ENCODE assay signal across 22 cellular contexts in the genomic region with DNA sequence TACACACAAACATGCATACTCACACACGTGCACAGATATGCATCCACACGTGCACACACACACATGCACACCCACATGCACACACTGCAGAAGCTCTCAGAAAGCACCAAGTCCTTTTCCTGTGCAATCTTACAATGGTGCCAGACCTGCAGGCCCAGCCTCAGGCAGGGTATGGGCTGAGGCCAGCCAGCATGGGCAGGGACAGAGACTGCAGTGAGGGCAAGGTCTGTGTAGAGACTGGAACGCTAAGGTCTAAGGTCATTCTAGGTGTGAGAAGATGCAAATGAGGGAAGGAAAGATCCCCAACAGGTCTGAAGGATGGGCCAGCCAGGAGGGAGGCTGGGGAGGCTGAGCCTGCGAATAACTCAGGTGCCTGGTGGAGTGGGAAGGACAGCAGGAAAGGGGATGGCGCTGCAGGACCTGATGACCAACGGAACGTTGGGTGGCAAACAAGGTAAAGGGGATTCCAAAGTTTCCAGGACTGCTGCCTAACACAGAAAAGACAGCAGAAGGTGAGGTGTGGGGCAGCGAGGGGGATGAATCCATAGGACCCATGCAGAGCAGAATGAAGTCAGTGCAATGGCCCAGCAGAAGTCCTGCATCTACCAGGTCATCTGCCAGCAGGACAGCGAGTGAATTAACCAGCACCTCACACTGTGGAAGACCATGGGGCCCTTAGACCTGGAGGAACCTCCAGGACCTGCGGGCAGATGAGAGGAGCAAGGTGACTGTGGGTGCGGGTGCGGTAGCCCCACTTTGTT.
DNase-seq lines count a peak whose midpoint lies in the region; ATAC-seq and TF ChIP-seq lines count a peak whose summit lies in the region.
"Had no signal": no experiment of that assay in that cellular context is flagged by ENCODE, and none has a peak within 500 bp of the region (broad histone marks: within the 10 kb centered on the region; RNA-seq: fewer than 3 reads in every experiment).

No MANE protein-coding gene starts in this region.

- no peaks in the 10 kb centered on the region for H3K27me3 ChIP-seq in DND-41 (ENCODE audit: insufficient read depth, low read length, poor library complexity)
- no peaks in the 10 kb centered on the region for H3K27me3 ChIP-seq in OCI-LY1 (ENCODE audit: insufficient read depth, low read length)
- no peaks in the 10 kb centered on the region for H3K27me3 ChIP-seq in iPS-20b (ENCODE audit: insufficient read depth, low read length)
- H3K27me3 ChIP-seq: adrenal gland had no signal

- 0 out of 2 replicates have a peak, but pooled peaks cover 4% of the 10 kb centered on the region for H3F3A ChIP-seq in OCI-LY1 (ENCODE audit: insufficient read depth, low read length)

- H3K9ac ChIP-seq in DND-41 (ENCODE audit: low read depth, low read length) = no peak overlapping the region
- peak overlapping the region; percentile 17; the same call in 1 of the 2 replicates for H3K9ac ChIP-seq in OCI-LY1 (ENCODE audit: low read length)
- H3K9ac ChIP-seq in iPS-20b (ENCODE audit: low read depth, low read length) = no peak overlapping the region

- ATAC-seq in DND-41 (ENCODE audit: insufficient read depth, low read depth) (no peak), HG02571 (IDR thresholded peaks at IDR 0.05; ENCODE audit: unreplicated experiment) (no peak), GM21390 (IDR thresholded peaks at IDR 0.05; ENCODE audit: unreplicated experiment) (no peak)
- ATAC-seq: GM12878; stimulated activated effector memory CD8-positive, alpha-beta T cell treated with anti-CD3 and anti-CD28 coated beads, Interleukin-12 subunit alpha, Interleukin-12 subunit beta, amount 100 ng/mL, for 72 hours had no signal

- H3K27ac Mint-ChIP-seq in nephron progenitor cell = peak overlapping the region; percentile 89
- H3K27ac Mint-ChIP-seq: activated CD4-positive, alpha-beta memory T cell treated with anti-CD3 and anti-CD28 coated beads, Interleukin-2, amount 10 ng/mL, durations not matched to agents 7 days and 5 days had no signal

- H3K9me3 ChIP-seq in DND-41 (ENCODE audit: insufficient read depth, low read length, severe bottlenecking) = no peaks in the 10 kb centered on the region
- H3K9me3 ChIP-seq in OCI-LY1 (ENCODE audit: low read length) = no peaks in the 10 kb centered on the region
- H3K9me3 ChIP-seq in iPS-20b (ENCODE audit: insufficient read depth, low read depth, low read length) = no peaks in the 10 kb centered on the region
- H3K9me3 ChIP-seq: adrenal gland, psoas muscle had no signal

- H3K4me3 ChIP-seq in DND-41 (ENCODE audit: low read depth in 1 of 2, low read length in 2 of 2) (no peak overlapping the region), OCI-LY1 (ENCODE audit: low read depth, low read length, poor library complexity, severe bottlenecking) (no peak overlapping the region), iPS-20b (ENCODE audit: low read length) (no peak overlapping the region; the same call in 1 of the 2 replicates)
- H3K4me3 ChIP-seq: adrenal gland, GM12878, psoas muscle had no signal

- H3K79me2 ChIP-seq in DND-41 (ENCODE audit: insufficient read depth, low read length) (peaks cover 79% of the 10 kb centered on the region), OCI-LY1 (ENCODE audit: insufficient read depth, low read length) (no peaks in the 10 kb centered on the region)

- TF ChIP-seq CTCF in DND-41 (IDR thresholded peaks at IDR 0.05; ENCODE audit: borderline replicate concordance, extremely low read depth, low read length, poor library complexity, severe bottlenecking) (no peak), OCI-LY1 (IDR thresholded peaks at IDR 0.05; ENCODE audit: low read length) (no peak), nephron progenitor cell (IDR thresholded peaks at IDR 0.05) (no peak)

- no peaks in the 10 kb centered on the region for H3K9me3 Mint-ChIP-seq in nephron progenitor cell
- H3K9me3 Mint-ChIP-seq: activated CD4-positive, alpha-beta memory T cell treated with anti-CD3 and anti-CD28 coated beads, Interleukin-2, amount 10 ng/mL, durations not matched to agents 7 days and 5 days; activated T-cell treated with anti-CD3 and anti-CD28 coated beads, Interleukin-2, amount 50 U/mL, for 24 hours; stimulated activated effector memory CD8-positive, alpha-beta T cell treated with anti-CD3 and anti-CD28 coated beads, Interleukin-12 subunit alpha, Interleukin-12 subunit beta, amount 100 ng/mL, for 72 hours had no signal

- peaks cover 35% of the 10 kb centered on the region for H3K36me3 Mint-ChIP-seq in nephron progenitor cell (ENCODE audit: low read depth)

- H3K27ac ChIP-seq in DND-41 (ENCODE audit: low read length) = peak overlapping the region; percentile 22
- peak overlapping the region; percentile 78 for H3K27ac ChIP-seq in OCI-LY1 (ENCODE audit: low read depth, low read length, poor library complexity, severe bottlenecking)
- peak overlapping the region; percentile 52 for H3K27ac ChIP-seq in iPS-20b (ENCODE audit: low read length)
- H3K27ac ChIP-seq: psoas muscle, WERI-Rb-1 had no signal

- H3K4me2 ChIP-seq in DND-41 (ENCODE audit: insufficient read depth, low read length) = no peak overlapping the region
- peak overlapping the region; percentile 37; the same call in 1 of the 2 replicates for H3K4me2 ChIP-seq in OCI-LY1 (ENCODE audit: low read length)

- H3K4me1 Mint-ChIP-seq in nephron progenitor cell = peaks cover 54% of the 10 kb centered on the region

- H3K9me2 ChIP-seq in OCI-LY1 (ENCODE audit: low read depth, low read length) = no peaks in the 10 kb centered on the region

- H3K36me3 ChIP-seq in DND-41 (ENCODE audit: insufficient read depth, low read length) = peaks cover 60% of the 10 kb centered on the region
- H3K36me3 ChIP-seq in OCI-LY1 (ENCODE audit: insufficient read depth, low read length) = peaks cover 10% of the 10 kb centered on the region; the same call in 1 of the 2 replicates
- H3K36me3 ChIP-seq in iPS-20b (ENCODE audit: insufficient read depth, low read depth, low read length) = peaks cover 22% of the 10 kb centered on the region

- H2AFZ ChIP-seq in DND-41 (ENCODE audit: low read depth, low read length) = no peak overlapping the region
- no peak overlapping the region for H2AFZ ChIP-seq in OCI-LY1 (ENCODE audit: low read length)

- no peaks in the 10 kb centered on the region for H3K4me1 ChIP-seq in DND-41 (ENCODE audit: insufficient read depth, low read length)
- H3K4me1 ChIP-seq in OCI-LY1 (ENCODE audit: insufficient read depth, low read length, severe bottlenecking) = peaks cover 62% of the 10 kb centered on the region
- peaks cover 9% of the 10 kb centered on the region; the same call in 1 of the 2 replicates for H3K4me1 ChIP-seq in iPS-20b (ENCODE audit: insufficient read depth, low read length)
- H3K4me1 ChIP-seq: adrenal gland had no signal

- no peaks in the 10 kb centered on the region for H3K27me3 Mint-ChIP-seq in nephron progenitor cell (ENCODE audit: low read depth, poor library complexity)
- H3K27me3 Mint-ChIP-seq: activated CD4-positive, alpha-beta memory T cell treated with anti-CD3 and anti-CD28 coated beads, Interleukin-2, amount 10 ng/mL, durations not matched to agents 7 days and 5 days; activated T-cell treated with anti-CD3 and anti-CD28 coated beads, Interleukin-2, amount 50 U/mL, for 24 hours had no signal

- no peak overlapping the region for H3K4me3 Mint-ChIP-seq in nephron progenitor cell
- H3K4me3 Mint-ChIP-seq: activated CD4-positive, alpha-beta memory T cell treated with anti-CD3 and anti-CD28 coated beads, Interleukin-2, amount 10 ng/mL, durations not matched to agents 7 days and 5 days; activated T-cell treated with anti-CD3 and anti-CD28 coated beads, Interleukin-2, amount 50 U/mL, for 24 hours; stimulated activated effector memory CD8-positive, alpha-beta T cell treated with anti-CD3 and anti-CD28 coated beads, Interleukin-12 subunit alpha, Interleukin-12 subunit beta, amount 100 ng/mL, for 72 hours had no signal

- DNase-seq in DND-41 (no peak), nephron progenitor cell (no peak), NCI-H2081 treated with DMSO at 0.1 percent for 48 hours (lab: John Stamatoyannopoulos, UW) (no peak)
- DNase-seq: activated CD4-positive, alpha-beta memory T cell treated with anti-CD3 and anti-CD28 coated beads, Interleukin-2, amount 10 ng/mL, durations not matched to agents 7 days and 5 days; activated T-cell treated with anti-CD3 and anti-CD28 coated beads, Interleukin-2, amount 50 U/mL, for 24 hours; COR-L47; cortex of kidney; DMS79; NCI-H1048; NCI-H187 treated with DMSO at 0.1 percent for 48 hours; NCI-H446 treated with DMSO at 0.1 percent for 48 hours; stimulated activated CD4-positive, alpha-beta T cell treated with anti-CD3 and anti-CD28 coated beads, Interleukin-1b, Interleukin-23, amount 100 ng/mL, for 48 hours; T-helper 2 cell; WERI-Rb-1 had no signal

- H4K20me1 ChIP-seq in DND-41 (ENCODE audit: insufficient read depth, low read length) (peaks cover 51% of the 10 kb centered on the region), OCI-LY1 (ENCODE audit: insufficient read depth, low read length) (no peaks in the 10 kb centered on the region)

Comparison
In these comparisons a context has a peak if more than half of its experiments do, and no peak if none do; other contexts are left out.
1. H3K27ac ChIP-seq: peak in every context shown above with its lines; median percentile 78 in OCI-LY1; 52 in iPS-20b; 22 in DND-41.